Comparison of ENCODE assay signal across 8 cellular contexts in the genomic region with DNA sequence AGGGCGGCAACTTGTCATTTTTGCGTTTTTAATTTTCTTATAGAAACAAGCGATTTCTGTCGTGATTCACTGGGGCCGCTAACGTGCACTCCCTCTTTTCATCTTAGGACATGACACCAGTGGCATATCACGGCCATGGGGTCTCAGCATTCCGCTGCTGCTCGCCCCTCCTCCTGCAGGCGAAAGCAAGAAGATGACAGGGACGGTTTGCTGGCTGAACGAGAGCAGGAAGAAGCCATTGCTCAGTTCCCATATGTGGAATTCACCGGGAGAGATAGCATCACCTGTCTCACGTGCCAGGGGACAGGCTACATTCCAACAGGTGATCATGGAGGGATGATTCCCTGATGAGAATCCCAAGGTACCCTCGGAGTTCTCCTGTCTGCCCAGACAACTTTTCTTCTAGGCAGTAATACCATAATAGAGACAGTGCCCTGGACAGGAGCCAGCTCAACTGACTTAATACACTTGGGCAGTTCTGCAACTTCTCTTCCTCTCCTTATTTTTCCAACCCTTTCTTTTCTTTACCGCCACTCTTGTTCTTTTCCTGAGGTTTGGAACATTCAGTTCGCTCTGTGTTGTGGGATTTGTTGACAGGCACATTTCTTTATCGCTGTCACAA. TPM values are rescaled to one million over a fixed set of nuclear protein-coding genes. Genes with fewer than 3 reads are reported as not detected.
A peak's percentile ranks its signal among the peaks of the same experiment; 100 is the strongest.
DNase-seq lines count a peak whose midpoint lies in the region; ATAC-seq and TF ChIP-seq lines count a peak whose summit lies in the region.

No MANE protein-coding gene starts in this region.

- no peaks in the 10 kb centered on the region for H3K9me3 ChIP-seq in PC-3 (ENCODE audit: low read length)
- no peaks in the 10 kb centered on the region for H3K9me3 ChIP-seq in mucosa of stomach (ENCODE audit: control insufficient read depth, low read length)

- H4K20me1 ChIP-seq in PC-3 (ENCODE audit: low read length) = no peaks in the 10 kb centered on the region

- H3K4me3 ChIP-seq in PC-3 (ENCODE audit: low read length) = peak overlapping the region; percentile 86
- H3K4me3 ChIP-seq in mucosa of stomach (ENCODE audit: low read length) = peak overlapping the region; percentile 86

- H3K79me2 ChIP-seq in PC-3 (ENCODE audit: low read length) = peaks cover 23% of the 10 kb centered on the region

- ATAC-seq in PC-3 (no peak; the same call in none of the 2 replicates), GM19035 (IDR thresholded peaks at IDR 0.05; ENCODE audit: unreplicated experiment) (no peak), GM21825 (IDR thresholded peaks at IDR 0.05; ENCODE audit: unreplicated experiment) (no peak), GM19023 (IDR thresholded peaks at IDR 0.05; ENCODE audit: unreplicated experiment) (no peak)

- H3K4me1 ChIP-seq in PC-3 (ENCODE audit: insufficient read depth, low read length) (peaks cover 16% of the 10 kb centered on the region), mucosa of stomach (ENCODE audit: control insufficient read depth, insufficient read depth, low read length) (peaks cover 23% of the 10 kb centered on the region)

- TSS peak; percentile 26 for BruUV-seq in PC-3 (replicated peaks; lab: Mats Ljungman, UMichigan)

- peak; percentile 14 for DNase-seq in activated naive CD4-positive, alpha-beta T cell treated with Interleukin-2 at 50 U/mL for 16 hours
- DNase-seq in activated naive CD4-positive, alpha-beta T cell treated with anti-CD3 and anti-CD28 coated beads, Interleukin-2, amount 50 U/mL, for 16 hours = no peak
- DNase-seq in PC-3 (peak; percentile 34), dermis blood vessel endothelial cell (peak; percentile 21)

- H3K27ac ChIP-seq in PC-3 (ENCODE audit: low read length) = no peak overlapping the region

- CTCF ChIA-PET in PC-3 (lab: Charles Lee) = interaction anchor here (0.7 kb wide), 2 partner anchors 59 to 156 kb away, joined by 3 to 4 read pairs; a partner anchor contains a TSS

- peak overlapping the region; percentile 83 for H3K4me2 ChIP-seq in PC-3 (ENCODE audit: low read length)

- H2AFZ ChIP-seq in PC-3 (ENCODE audit: low read length) = peak overlapping the region; percentile 98

- no peaks in the 10 kb centered on the region for H3F3A ChIP-seq in PC-3 (ENCODE audit: low read length, unreplicated experiment)

- no peaks in the 10 kb centered on the region for H3K9me2 ChIP-seq in PC-3 (replicated peaks; ENCODE audit: low read length)

- TF ChIP-seq CTCF in PC-3 (conservative IDR thresholded peaks at IDR 0.05; ENCODE audit: low read depth, low read length) = no peak

- intact Hi-C loops in PC-3 (cut with micrococcal nuclease) = loop anchor here (2.0 to 5.0 kb wide), 3 partner anchors 38 to 201 kb away; a partner anchor contains a TSS

- H3K36me3 ChIP-seq in PC-3 (ENCODE audit: low read depth, low read length) (peaks cover 17% of the 10 kb centered on the region), mucosa of stomach (ENCODE audit: control insufficient read depth, insufficient read depth, low read length) (no peaks in the 10 kb centered on the region)

- POLR2A ChIA-PET in PC-3 (lab: Charles Lee; ENCODE audit: unreplicated experiment) = interaction anchor here (0.6 kb wide), 2 partner anchors 38 to 48 kb away, joined by 3 to 4 read pairs; no protein-coding TSS in a partner anchor

- H3K9ac ChIP-seq in PC-3 (ENCODE audit: low read length) (peak overlapping the region; percentile 82), mucosa of stomach (ENCODE audit: low read length) (peak overlapping the region; percentile 84)

- H3K27me3 ChIP-seq in PC-3 (ENCODE audit: low read length) = no peaks in the 10 kb centered on the region
- H3K27me3 ChIP-seq in mucosa of stomach (ENCODE audit: control insufficient read depth, insufficient read depth, low read length) = peaks cover 10% of the 10 kb centered on the region

RNA-seq across cellular contexts. Expression of a gene that starts 0.8 kb away (rescaled TPM):
- total RNA-seq in PC-3 (2014; rRNA removed) (114 and 166 TPM in 2 replicates), dermis blood vessel endothelial cell (74.4 and 84.6 TPM in 2 replicates)

RNA-seq across cellular contexts. Expression of a gene that starts 40.1 kb away (rescaled TPM):
- total RNA-seq in PC-3 (2014; rRNA removed) (6.7 TPM in 2 replicates), dermis blood vessel endothelial cell (not detected in 2 replicates)

RNA-seq across cellular contexts. Expression of a gene that starts 59.4 kb away (rescaled TPM):
- total RNA-seq in PC-3 (2014; rRNA removed) (19.6 and 19.9 TPM in 2 replicates), dermis blood vessel endothelial cell (under 0.01 and 0.47 TPM in 2 replicates)

Comparison
In these comparisons a context has a peak if more than half of its experiments do, and no peak if none do; other contexts are left out.
1. RNA of a gene that starts 59.4 kb away (total RNA-seq): 19.6 to 19.9 TPM in PC-3; under 0.01 to 0.47 TPM in dermis blood vessel endothelial cell; every median in the first group is over 10 times any median in the second.